18 cellular contexts compared by ENCODE assay signal in the genomic region with DNA sequence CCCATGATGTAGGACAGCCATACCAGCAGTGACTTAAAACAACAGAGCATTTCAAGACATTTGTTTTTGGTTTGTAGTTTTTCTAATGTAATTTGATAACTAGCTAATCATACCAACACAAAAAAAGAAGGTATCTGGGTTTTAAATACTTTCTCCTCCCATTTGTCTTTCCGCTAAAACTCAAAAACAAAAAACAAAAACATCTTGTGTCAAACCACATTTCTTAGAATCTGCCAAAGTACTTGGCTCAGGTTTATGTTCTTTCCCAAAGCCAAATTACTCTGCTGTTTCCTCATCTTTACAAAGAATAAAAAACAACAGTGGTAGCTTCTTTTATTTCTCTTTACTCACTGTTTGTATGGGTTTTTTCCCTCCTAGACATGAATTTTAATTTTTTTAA.
A peak's percentile ranks its signal among the peaks of the same experiment; 100 is the strongest.
DNase-seq lines count a peak whose midpoint lies in the region; TF ChIP-seq lines count a peak whose summit lies in the region.
"Had no signal": no experiment of that assay in that cellular context is flagged by ENCODE, and none has a peak within 500 bp of the region (broad histone marks: within the 10 kb centered on the region; RNA-seq: fewer than 3 reads in every experiment).

No MANE protein-coding gene starts in this region.

- H3K36me3 ChIP-seq in Caco-2 (ENCODE audit: control insufficient read depth, insufficient read depth, low read length): no peaks in the 10 kb centered on the region
- H3K36me3 ChIP-seq in suprapubic skin: no peaks in the 10 kb centered on the region
- H3K36me3 ChIP-seq: BLaER1, MG63, SJSA1 had no signal

- TF ChIP-seq EP300 in suprapubic skin (IDR thresholded peaks at IDR 0.05): no peak

- H3K4me3 Mint-ChIP-seq in Caco-2 (ENCODE audit: unreplicated experiment): no peak overlapping the region
- no peak overlapping the region for H3K4me3 Mint-ChIP-seq in chondrocyte (ENCODE audit: unreplicated experiment)
- H3K4me3 Mint-ChIP-seq: CD4-positive, alpha-beta memory T cell; GM23338 had no signal

- H3K27me3 Mint-ChIP-seq in Caco-2 (ENCODE audit: insufficient read depth, unreplicated experiment) (no peaks in the 10 kb centered on the region), chondrocyte (ENCODE audit: low read depth) (peaks cover 4% of the 10 kb centered on the region)

- WGBS in suprapubic skin: 55% methylated on average over 1 of the region's 1 CpG

- H3K4me1 ChIP-seq in Caco-2: peaks cover 45% of the 10 kb centered on the region
- H3K4me1 ChIP-seq in suprapubic skin: peaks cover 4% of the 10 kb centered on the region
- H3K4me1 ChIP-seq: BLaER1, SJSA1 had no signal

- CTCF ChIA-PET in Caco-2 (lab: Charles Lee): no interaction called here

- H3K27ac Mint-ChIP-seq in Caco-2 (ENCODE audit: unreplicated experiment) (peak overlapping the region; percentile 68), chondrocyte (ENCODE audit: unreplicated experiment) (no peak overlapping the region)
- H3K27ac Mint-ChIP-seq: CD4-positive, alpha-beta memory T cell; GM23338 had no signal

- H3K27me3 ChIP-seq in Caco-2 (replicated peaks; ENCODE audit: control insufficient read depth, insufficient read depth, low read length) (no peaks in the 10 kb centered on the region), suprapubic skin (no peaks in the 10 kb centered on the region)
- H3K27me3 ChIP-seq: BLaER1, MG63, SJSA1 had no signal

- H3K27ac ChIP-seq in suprapubic skin: peak overlapping the region; percentile 8
- H3K27ac ChIP-seq: BLaER1, SJSA1 had no signal

- intact Hi-C loops in Caco-2 (cut with micrococcal nuclease; ENCODE audit: unreplicated experiment): no loop called here

- BruUV-seq in Caco-2 (replicated peaks; lab: Mats Ljungman, UMichigan): no TSS peak

- H3K9me3 Mint-ChIP-seq in Caco-2 (ENCODE audit: unreplicated experiment) (no peaks in the 10 kb centered on the region), chondrocyte (ENCODE audit: low read depth) (no peaks in the 10 kb centered on the region)
- H3K9me3 Mint-ChIP-seq: CD4-positive, alpha-beta memory T cell; GM23338 had no signal

- peaks cover 23% of the 10 kb centered on the region for H3K36me3 Mint-ChIP-seq in Caco-2 (ENCODE audit: insufficient read depth, unreplicated experiment)
- peaks cover 2% of the 10 kb centered on the region for H3K36me3 Mint-ChIP-seq in chondrocyte (ENCODE audit: low read depth)
- H3K36me3 Mint-ChIP-seq: CD4-positive, alpha-beta memory T cell had no signal

- no peaks in the 10 kb centered on the region for H3K9me3 ChIP-seq in Caco-2
- no peaks in the 10 kb centered on the region for H3K9me3 ChIP-seq in suprapubic skin
- H3K9me3 ChIP-seq: BLaER1, MG63, SJSA1 had no signal

- no peak for TF ChIP-seq POLR2A in suprapubic skin (IDR thresholded peaks at IDR 0.05)

- no peak for TF ChIP-seq CTCF in Caco-2 (IDR thresholded peaks at IDR 0.05; ENCODE audit: insufficient read depth in 1 of 2, low read depth in 1 of 2, low read length in 1 of 2, severe bottlenecking in 1 of 2, unreplicated experiment in 1 of 2)
- TF ChIP-seq CTCF in fibroblast of mammary gland (conservative IDR thresholded peaks at IDR 0.05; ENCODE audit: control insufficient read depth, insufficient read depth, low read depth, low read length): no peak
- no peak for TF ChIP-seq CTCF in suprapubic skin (IDR thresholded peaks at IDR 0.05)
- no peak for TF ChIP-seq CTCF in chondrocyte (IDR thresholded peaks at IDR 0.05)

- H3K4me1 Mint-ChIP-seq in Caco-2 (ENCODE audit: low read depth, unreplicated experiment) (peaks cover 35% of the 10 kb centered on the region), chondrocyte (ENCODE audit: low read depth) (peaks cover 16% of the 10 kb centered on the region)
- H3K4me1 Mint-ChIP-seq: CD4-positive, alpha-beta memory T cell had no signal

- no peak for DNase-seq in Caco-2
- peak; percentile 28 for DNase-seq in LHCN-M2 (ENCODE audit: low read depth)
- DNase-seq in fibroblast of mammary gland (ENCODE audit: low read depth): peak; percentile 41
- DNase-seq in suprapubic skin (ENCODE audit: low spot score in 2 of 2): no peak
- no peak for DNase-seq in stimulated activated naive CD4-positive, alpha-beta T cell (lab: John Stamatoyannopoulos, UW)
- no peak for DNase-seq in chondrocyte (ENCODE audit: low spot score)
- DNase-seq in GOT3 (lab: John Stamatoyannopoulos, UW): no peak
- DNase-seq: CD4-positive, alpha-beta memory T cell; Karpas-422; MG63; NCI-H1417; NCI-H1694 treated with DMSO at 0.1 percent for 48 hours; NCI-H2081 treated with DMSO at 0.1 percent for 48 hours; NCI-H2171 treated with DMSO at 0.1 percent for 48 hours; NCI-H526 had no signal

- H3K4me3 ChIP-seq in Caco-2 (ENCODE audit: low read depth, low read length) (no peak overlapping the region), fibroblast of mammary gland (ENCODE audit: control insufficient read depth, low read depth, low read length) (no peak overlapping the region), suprapubic skin (no peak overlapping the region)
- H3K4me3 ChIP-seq: BLaER1, GM23338, MG63, SJSA1 had no signal

- POLR2A ChIA-PET in Caco-2 (lab: Charles Lee): no interaction called here

Comparison
In these comparisons a context has a peak if more than half of its experiments do, and no peak if none do; other contexts are left out.
1. DNase-seq: peak in LHCN-M2 (single experiment) and fibroblast of mammary gland (single experiment); none in Caco-2 (0 of 2), suprapubic skin (0 of 2), stimulated activated naive CD4-positive, alpha-beta T cell (0 of 6), chondrocyte (single experiment) and GOT3 (single experiment).